In genomic region chr11:75896843-75897419, GRCh38 we compare ENCODE assay signal across 8 cellular contexts.
A peak's percentile ranks its signal among the peaks of the same experiment; 100 is the strongest.
DNase-seq lines count a peak whose midpoint lies in the region; ATAC-seq and TF ChIP-seq lines count a peak whose summit lies in the region.

No MANE protein-coding gene starts in this region.

- H3K4me3 ChIP-seq in AG04449 (ENCODE audit: low read depth, low read length) = no peak overlapping the region
- no peak overlapping the region for H3K4me3 ChIP-seq in GM12875 (ENCODE audit: low read depth, low read length)
- no peak overlapping the region for H3K4me3 ChIP-seq in body of pancreas
- no peak overlapping the region for H3K4me3 ChIP-seq in uterus

- no peaks in the 10 kb centered on the region for H3K4me1 ChIP-seq in body of pancreas
- H3K4me1 ChIP-seq in uterus = no peaks in the 10 kb centered on the region

- H3K36me3 ChIP-seq in body of pancreas (replicated peaks in 1 of 2; ENCODE audit: insufficient read depth in 1 of 2, low read depth in 2 of 2) (no peaks in the 10 kb centered on the region), uterus (no peaks in the 10 kb centered on the region)

- TF ChIP-seq CTCF in AG04449 (IDR thresholded peaks at IDR 0.05; ENCODE audit: insufficient read depth, low read length, missing control alignments) (peak; percentile 31), GM12875 (IDR thresholded peaks at IDR 0.05; ENCODE audit: borderline replicate concordance, insufficient read depth, low read depth, low read length) (peak; percentile 19; the same call in 1 of the 2 replicates), body of pancreas (IDR thresholded peaks at IDR 0.05) (peak; percentile 44 to 82 (median 77)), uterus (IDR thresholded peaks at IDR 0.05) (peak; percentile 64 to 83 (median 70))

- ATAC-seq in body of pancreas (peak; percentile 58), HG02678 (IDR thresholded peaks at IDR 0.05; ENCODE audit: unreplicated experiment) (no peak)

- WGBS in body of pancreas, 2 donors = 27 to 35% methylated on average over 4 of the region's 4 CpGs

- no peak overlapping the region for H3K27ac ChIP-seq in body of pancreas
- no peak overlapping the region for H3K27ac ChIP-seq in uterus

- TF ChIP-seq POLR2A in body of pancreas (IDR thresholded peaks at IDR 0.05) (no peak), uterus (IDR thresholded peaks at IDR 0.05) (no peak)

- intact Hi-C loops in body of pancreas (cut with DNase I) = loop anchor here (5.0 to 10.0 kb wide), 2 partner anchors 250 to 418 kb away; no protein-coding TSS in a partner anchor
- intact Hi-C loops in uterus (cut with DNase I; ENCODE audit: low total_unique reads) = loop anchor here (5.0 kb wide), 2 partner anchors 310 to 425 kb away; partner anchors contain the start of gene WNT11

- DNase-seq in AG04449 (ENCODE audit: low read depth, low spot score) = peak; percentile 16
- peak; percentile 61 for DNase-seq in NCI-H345 treated with DMSO at 0.1 percent for 48 hours (lab: John Stamatoyannopoulos, UW; ENCODE audit: unreplicated experiment)
- DNase-seq in body of pancreas = no peak
- peak; percentile 61 for DNase-seq in kidney glomerular epithelial cell (lab: John Stamatoyannopoulos, UW)
- no peak for DNase-seq in uterus
- no peak for DNase-seq in OCI-M2 (lab: John Stamatoyannopoulos, UW; ENCODE audit: unreplicated experiment)

- H3K9me3 ChIP-seq in body of pancreas (no peaks in the 10 kb centered on the region), uterus (no peaks in the 10 kb centered on the region)

- CTCF ChIA-PET in AG04449 (lab: Yijun Ruan, JAX) = interaction anchor here (0.8 to 14.8 kb wide), 51 partner anchors 8 to 617 kb away, joined by 3 to 157 read pairs (median 4); no protein-coding TSS in a partner anchor

- H3K27me3 ChIP-seq in body of pancreas = no peaks in the 10 kb centered on the region
- no peaks in the 10 kb centered on the region for H3K27me3 ChIP-seq in uterus

- POLR2A ChIA-PET in AG04449 (lab: Yijun Ruan, JAX) = no interaction called here

Comparison
In these comparisons a context has a peak if more than half of its experiments do, and no peak if none do; other contexts are left out.
1. DNase-seq: peak in AG04449 (single experiment), NCI-H345 treated with DMSO at 0.1 percent for 48 hours (single experiment) and kidney glomerular epithelial cell (single experiment); none in body of pancreas (0 of 4), uterus (0 of 2) and OCI-M2 (single experiment).
2. CTCF ChIP-seq: peak in every context shown above with its lines; median percentile 77 in body of pancreas; 70 in uterus; 31 in AG04449; 19 in GM12875.